ENCODE assay signal across 8 cellular contexts in the genomic region with DNA sequence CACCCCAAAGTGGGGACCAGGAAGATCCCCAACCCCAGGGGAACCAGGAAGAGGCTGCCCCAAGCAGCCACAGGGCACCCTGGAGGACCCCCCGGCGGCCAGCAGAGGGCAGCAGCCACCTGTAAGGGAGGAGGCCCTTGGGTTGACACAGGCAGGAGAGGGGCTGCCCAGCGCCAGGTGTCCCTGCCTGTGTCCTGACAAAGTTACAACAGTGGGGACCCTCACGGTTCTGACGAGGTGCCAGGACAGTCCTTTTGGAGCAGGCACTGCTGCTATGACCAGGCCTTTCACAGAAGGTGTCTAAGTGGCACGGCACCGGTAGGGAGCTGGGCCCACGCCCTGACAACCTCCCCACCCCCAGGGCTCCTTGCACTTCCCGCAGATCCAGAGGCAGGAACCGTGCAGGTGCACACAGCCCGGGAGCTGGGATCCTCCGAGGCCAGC.
DNase-seq lines count a peak whose midpoint lies in the region; ATAC-seq and TF ChIP-seq lines count a peak whose summit lies in the region.

No MANE protein-coding gene starts in this region.

- 13% methylated on average over 3 of the region's 12 CpGs for WGBS in right lobe of liver (ENCODE audit: insufficient coverage, low coverage, low lambda C conversion rate, missing lambda C conversion rate)

- H3K4me3 ChIP-seq in right lobe of liver, result no peak overlapping the region

- H3K27me3 ChIP-seq in right lobe of liver, result no peaks in the 10 kb centered on the region

- ATAC-seq in GM21529 (IDR thresholded peaks at IDR 0.05; ENCODE audit: unreplicated experiment) (peak; percentile 59), right lobe of liver (peak; percentile 81 to 89 (median 87))

- no peaks in the 10 kb centered on the region for H3K4me1 ChIP-seq in right lobe of liver

- no peak for TF ChIP-seq POLR2A in right lobe of liver (IDR thresholded peaks at IDR 0.05)

- peak; percentile 89 to 97 (median 91) for TF ChIP-seq CTCF in right lobe of liver (IDR thresholded peaks at IDR 0.05)

- H3K9me3 ChIP-seq in right lobe of liver, result no peaks in the 10 kb centered on the region

- no peaks in the 10 kb centered on the region for H3K36me3 ChIP-seq in right lobe of liver

- intact Hi-C loops in right lobe of liver (cut with DNase I), result loop anchor here (5.0 kb wide), 2 partner anchors 248 to 258 kb away; no protein-coding TSS in a partner anchor

- peak; percentile 37 for DNase-seq in DMS79 treated with DMSO at 0.1 percent for 48 hours (lab: John Stamatoyannopoulos, UW)
- peak; percentile 50 for DNase-seq in MV-4-11 (lab: John Stamatoyannopoulos, UW)
- DNase-seq in activated CD4-positive, CD25-positive, alpha-beta regulatory T cell (lab: John Stamatoyannopoulos, UW), result peak; percentile 5 to 38 (median 12)
- DNase-seq in central memory CD4-positive, alpha-beta T cell, result peak; percentile 23
- peak; percentile 71 to 75 (median 74) for DNase-seq in right lobe of liver
- peak; percentile 33 for DNase-seq in stimulated activated CD8-positive, alpha-beta memory T cell treated with anti-CD3 and anti-CD28 coated beads, Interleukin-15, amount 100 ng/mL, for 24 hours (ENCODE audit: low read depth)
- DNase-seq in amniotic stem cell (lab: John Stamatoyannopoulos, UW), result no peak

- no peak overlapping the region for H3K27ac ChIP-seq in right lobe of liver
